6 cellular contexts compared by ENCODE assay signal in genomic region chr12:46145881-46146280, GRCh38.
"Had no signal": no experiment of that assay in that cellular context is flagged by ENCODE, and none has a peak within 500 bp of the region (broad histone marks: within the 10 kb centered on the region; RNA-seq: fewer than 3 reads in every experiment).

No MANE protein-coding gene starts in this region.

- H2AFZ ChIP-seq: GM23338 had no signal

- H3K9me3 ChIP-seq: HAP-1 had no signal

- H3K4me3 ChIP-seq: GM23338, HAP-1 had no signal

- H3K4me2 ChIP-seq: GM23338 had no signal

- DNase-seq: KBM-7 had no signal

- H3K27ac ChIP-seq: HL-60 had no signal

- H3K4me1 ChIP-seq: HAP-1 had no signal

- H3K36me3 ChIP-seq: HAP-1 had no signal

- ATAC-seq: GM23338, HCT116, HepG2 had no signal
